16 cellular contexts compared by ENCODE assay signal in the genomic region with DNA sequence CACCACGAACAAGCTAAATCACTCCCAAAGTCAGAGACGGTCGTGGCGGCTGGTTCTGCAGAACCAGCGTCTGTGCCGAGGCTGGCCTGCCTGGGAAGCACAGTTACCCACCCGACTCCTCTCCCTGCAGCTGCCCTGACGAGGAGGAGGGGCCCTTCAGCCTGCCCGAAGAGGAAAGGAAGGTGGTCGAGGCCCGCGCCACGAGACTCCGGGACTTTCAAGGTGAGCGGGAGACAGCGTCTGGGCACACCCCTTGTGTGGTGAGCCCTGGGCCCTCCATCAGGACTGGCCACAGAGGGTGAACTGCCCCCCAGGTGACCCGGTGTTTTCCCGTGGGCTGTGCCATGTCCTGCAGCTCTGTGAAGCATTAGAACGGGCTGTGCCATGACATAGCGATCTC. TPM values are rescaled to one million over a fixed set of nuclear protein-coding genes. Genes with fewer than 3 reads are reported as not detected.
DNase-seq lines count a peak whose midpoint lies in the region; ATAC-seq and TF ChIP-seq lines count a peak whose summit lies in the region.
"Had no signal": no experiment of that assay in that cellular context is flagged by ENCODE, and none has a peak within 500 bp of the region (broad histone marks: within the 10 kb centered on the region; RNA-seq: fewer than 3 reads in every experiment).

No MANE protein-coding gene starts in this region.

- TF ChIP-seq CTCF in RWPE1 (conservative IDR thresholded peaks at IDR 0.05; ENCODE audit: low read depth) = no peak
- TF ChIP-seq CTCF in chondrocyte (IDR thresholded peaks at IDR 0.05) = no peak
- TF ChIP-seq CTCF in GM23338 (conservative IDR thresholded peaks at IDR 0.05; ENCODE audit: low read depth in 2 of 2) = no peak

- H3K4me1 Mint-ChIP-seq in chondrocyte (ENCODE audit: low read depth) (peaks cover 14% of the 10 kb centered on the region), GM23338 (no peaks in the 10 kb centered on the region), T-cell (peaks cover 7 to 10% (median 10%) of the 10 kb centered on the region in 3 donors)
- peaks cover 2% of the 10 kb centered on the region for H3K4me1 Mint-ChIP-seq in activated CD4-positive, alpha-beta T cell treated with anti-CD3 and anti-CD28 coated beads for 36 hours
- H3K4me1 Mint-ChIP-seq in activated T-cell treated with anti-CD3 and anti-CD28 coated beads, Interleukin-2, amount 50 U/mL, for 24 hours (ENCODE audit: low read depth) = peaks cover 8% of the 10 kb centered on the region

- ATAC-seq in GM23338 (no peak), T-cell (replicated peaks in 1 of 4) (no peak)
- ATAC-seq in activated CD4-positive, alpha-beta T cell treated with anti-CD3 and anti-CD28 coated beads for 36 hours = no peak

- H2BK5ac ChIP-seq in neuronal stem cell (ENCODE audit: low read length) = no peak overlapping the region

- H3K27me3 ChIP-seq in neuronal stem cell (ENCODE audit: control insufficient read depth in 3 of 3, insufficient read depth in 3 of 3, low read depth in 1 of 3, low read length in 3 of 3) (no peaks in the 10 kb centered on the region), GM23338 (ENCODE audit: insufficient read depth) (no peaks in the 10 kb centered on the region)
- H3K27me3 ChIP-seq: BE2C had no signal

- H4K8ac ChIP-seq in neuronal stem cell (ENCODE audit: low read depth, low read length) = no peak overlapping the region

- H3K4me2 ChIP-seq in neuronal stem cell (ENCODE audit: insufficient read depth, low read length, poor library complexity, severe bottlenecking) (no peak overlapping the region), GM23338 (no peak overlapping the region)
- H3K4me2 ChIP-seq: SK-N-SH had no signal

- no peaks in the 10 kb centered on the region for H3K4me1 ChIP-seq in neuronal stem cell (ENCODE audit: control insufficient read depth in 2 of 2, insufficient read depth in 1 of 2, low read depth in 1 of 2, low read length in 2 of 2)
- no peaks in the 10 kb centered on the region for H3K4me1 ChIP-seq in GM23338 (ENCODE audit: insufficient read depth)
- H3K4me1 ChIP-seq: BE2C had no signal

- H3K4me3 Mint-ChIP-seq in chondrocyte (ENCODE audit: unreplicated experiment) (no peak overlapping the region), GM23338 (no peak overlapping the region), T-cell (no peak overlapping the region)
- H3K4me3 Mint-ChIP-seq in activated CD4-positive, alpha-beta T cell treated with anti-CD3 and anti-CD28 coated beads for 36 hours = no peak overlapping the region
- no peak overlapping the region for H3K4me3 Mint-ChIP-seq in activated T-cell treated with anti-CD3 and anti-CD28 coated beads, Interleukin-2, amount 50 U/mL, for 24 hours

- peak overlapping the region; percentile 31 for H3K27ac ChIP-seq in RWPE1
- no peak overlapping the region for H3K27ac ChIP-seq in neuronal stem cell (replicated peaks; ENCODE audit: low read length)
- H3K27ac ChIP-seq in GM23338 (ENCODE audit: low read depth) = no peak overlapping the region

- H2BK15ac ChIP-seq in neuronal stem cell (ENCODE audit: low read length) = no peak overlapping the region

- no peak overlapping the region for H3K4ac ChIP-seq in neuronal stem cell (ENCODE audit: low read length)

- H3K27me3 Mint-ChIP-seq in chondrocyte (ENCODE audit: low read depth) = no peaks in the 10 kb centered on the region
- H3K27me3 Mint-ChIP-seq in GM23338 (ENCODE audit: insufficient read depth, low read depth, poor library complexity) = peaks cover 3% of the 10 kb centered on the region
- H3K27me3 Mint-ChIP-seq in activated CD4-positive, alpha-beta T cell treated with anti-CD3 and anti-CD28 coated beads for 36 hours = no peaks in the 10 kb centered on the region
- no peaks in the 10 kb centered on the region for H3K27me3 Mint-ChIP-seq in T-cell
- H3K27me3 Mint-ChIP-seq in activated T-cell treated with anti-CD3 and anti-CD28 coated beads, Interleukin-2, amount 50 U/mL, for 24 hours = no peaks in the 10 kb centered on the region

- H3K27ac Mint-ChIP-seq in chondrocyte (ENCODE audit: unreplicated experiment) (peak overlapping the region; percentile 93), GM23338 (no peak overlapping the region), T-cell (no peak overlapping the region)
- H3K27ac Mint-ChIP-seq in activated CD4-positive, alpha-beta T cell treated with anti-CD3 and anti-CD28 coated beads for 36 hours = no peak overlapping the region
- H3K27ac Mint-ChIP-seq in activated T-cell treated with anti-CD3 and anti-CD28 coated beads, Interleukin-2, amount 50 U/mL, for 24 hours = no peak overlapping the region

- H3K9me3 ChIP-seq in neuronal stem cell (replicated peaks in 1 of 2; ENCODE audit: control insufficient read depth in 2 of 2, insufficient read depth in 1 of 2, low read depth in 1 of 2, low read length in 2 of 2) = peaks cover 4 to 8% of the 10 kb centered on the region in 2 donors
- H3K9me3 ChIP-seq: BE2C, SK-N-SH had no signal

- WGBS in neuronal stem cell (ENCODE audit: extremely low coverage in 2 of 2, insufficient read length in 2 of 2, insufficient replicate concordance in 1 of 2), 2 donors = no CpG with 5 or more reads among the region's 20 CpGs

- H2BK12ac ChIP-seq in neuronal stem cell (ENCODE audit: low read length) = peak overlapping the region; percentile 58

- H3F3A ChIP-seq in GM23338 (replicated peaks; ENCODE audit: low read depth) = 0 out of 2 replicates have a peak, but pooled peaks cover 4% of the 10 kb centered on the region

- peaks cover 7% of the 10 kb centered on the region for H3K9me3 Mint-ChIP-seq in chondrocyte (ENCODE audit: low read depth)
- peaks cover 9% of the 10 kb centered on the region for H3K9me3 Mint-ChIP-seq in GM23338
- H3K9me3 Mint-ChIP-seq in activated CD4-positive, alpha-beta T cell treated with anti-CD3 and anti-CD28 coated beads for 36 hours (ENCODE audit: low read depth) = no peaks in the 10 kb centered on the region
- H3K9me3 Mint-ChIP-seq in T-cell = peaks cover 0 to 5% (median 0%) of the 10 kb centered on the region in 3 donors
- no peaks in the 10 kb centered on the region for H3K9me3 Mint-ChIP-seq in activated T-cell treated with anti-CD3 and anti-CD28 coated beads, Interleukin-2, amount 50 U/mL, for 24 hours

- no peak overlapping the region for H3K18ac ChIP-seq in neuronal stem cell (ENCODE audit: low read length)

- H3K9me2 ChIP-seq in GM23338 (ENCODE audit: insufficient read depth) = no peaks in the 10 kb centered on the region
- H3K9me2 ChIP-seq: SK-N-SH had no signal

- no peaks in the 10 kb centered on the region for H4K20me1 ChIP-seq in GM23338 (replicated peaks; ENCODE audit: insufficient read depth)

- peaks cover 27% of the 10 kb centered on the region for H3K36me3 Mint-ChIP-seq in chondrocyte (ENCODE audit: low read depth)
- H3K36me3 Mint-ChIP-seq in GM23338 (ENCODE audit: low read depth) = peaks cover 46% of the 10 kb centered on the region
- peaks cover 44% of the 10 kb centered on the region for H3K36me3 Mint-ChIP-seq in activated CD4-positive, alpha-beta T cell treated with anti-CD3 and anti-CD28 coated beads for 36 hours (ENCODE audit: low read depth)
- peaks cover 45% of the 10 kb centered on the region for H3K36me3 Mint-ChIP-seq in T-cell
- peaks cover 90% of the 10 kb centered on the region for H3K36me3 Mint-ChIP-seq in activated T-cell treated with anti-CD3 and anti-CD28 coated beads, Interleukin-2, amount 50 U/mL, for 24 hours (ENCODE audit: low read depth)

- DNase-seq in RWPE1 (ENCODE audit: low spot score) (no peak), chondrocyte (ENCODE audit: low spot score) (no peak), neuronal stem cell (ENCODE audit: low spot score) (no peak), GM23338 (ENCODE audit: low spot score) (no peak), T-cell (no peak)
- no peak for DNase-seq in activated CD4-positive, alpha-beta T cell treated with anti-CD3 and anti-CD28 coated beads for 36 hours
- no peak for DNase-seq in activated T-cell treated with anti-CD3 and anti-CD28 coated beads, Interleukin-2, amount 50 U/mL, for 24 hours
- DNase-seq: BE2C, GF-D8, Kasumi-1, NCI-H1694 treated with DMSO at 0.1 percent for 48 hours, NCI-H446, NCI-H526, OCI-M1, SHP77 treated with DMSO at 0.1 percent for 48 hours, SK-N-SH had no signal

- H3K36me3 ChIP-seq in neuronal stem cell (replicated peaks in 1 of 2; ENCODE audit: control insufficient read depth in 2 of 2, insufficient read depth in 2 of 2, low read length in 2 of 2) (peaks cover 29 to 77% of the 10 kb centered on the region in 2 donors), GM23338 (ENCODE audit: insufficient read depth) (no peaks in the 10 kb centered on the region; the same call in 1 of the 2 replicates)

- CTCF ChIA-PET in RWPE1 (lab: Yijun Ruan, JAX) = no interaction called here
- CTCF ChIA-PET in activated CD4-positive, alpha-beta T cell treated with anti-CD3 and anti-CD28 coated beads for 36 hours (lab: Charles Lee) = no interaction called here
- CTCF ChIA-PET in T-cell (lab: Charles Lee) = no interaction called here

- no peak overlapping the region for H3K14ac ChIP-seq in neuronal stem cell (ENCODE audit: low read length)

- no peak overlapping the region for H3K23ac ChIP-seq in neuronal stem cell (ENCODE audit: low read depth, low read length, poor library complexity)

- H4K91ac ChIP-seq in neuronal stem cell (ENCODE audit: low read depth, low read length, poor library complexity) = no peak overlapping the region

- H3K79me1 ChIP-seq in neuronal stem cell (ENCODE audit: low read depth, low read length) = peaks cover 2% of the 10 kb centered on the region

- H3K4me3 ChIP-seq in neuronal stem cell (ENCODE audit: low read length in 2 of 2) = peak overlapping the region in 1 of 2 donors; percentile 53
- no peak overlapping the region for H3K4me3 ChIP-seq in GM23338

- H3K79me2 ChIP-seq in GM23338 (replicated peaks; ENCODE audit: insufficient read depth) = no peaks in the 10 kb centered on the region

- no peak overlapping the region for H2AFZ ChIP-seq in neuronal stem cell (ENCODE audit: low read length)
- H2AFZ ChIP-seq in GM23338 = no peak overlapping the region

- intact Hi-C loops in activated CD4-positive, alpha-beta T cell treated with anti-CD3 and anti-CD28 coated beads for 36 hours (cut with DNase I, micrococcal nuclease) = no loop called here

- POLR2A ChIA-PET in RWPE1 (lab: Yijun Ruan, JAX; ENCODE audit: low non-redundant PET) = no interaction called here
- POLR2A ChIA-PET in activated CD4-positive, alpha-beta T cell treated with anti-CD3 and anti-CD28 coated beads for 36 hours (lab: Charles Lee) = no interaction called here
- POLR2A ChIA-PET in T-cell (lab: Charles Lee) = no interaction called here

- H2BK120ac ChIP-seq in neuronal stem cell (ENCODE audit: low read depth, low read length) = no peak overlapping the region

- no peak overlapping the region for H3K9ac ChIP-seq in neuronal stem cell (ENCODE audit: low read depth, low read length, poor library complexity)
- H3K9ac ChIP-seq: SK-N-SH had no signal

- no peak overlapping the region for H2AK5ac ChIP-seq in neuronal stem cell (ENCODE audit: low read depth, low read length)

RNA-seq across cellular contexts. Expression of a gene that starts 29.1 kb away (rescaled TPM):
- 1.7 to 2.6 TPM (median 2.3 TPM) in 3 replicates for total RNA-seq in chondrocyte
- polyA plus RNA-seq in neuronal stem cell (2013, experiment 1 of 2) = 1.4 TPM
- polyA plus RNA-seq in neuronal stem cell (2013, experiment 2 of 2) = 1.4 TPM
- 1.2 and 2.2 TPM in 2 replicates for total RNA-seq in GM23338 (2014; rRNA removed; shearing (Covaris generic))
- 2.2 and 3.1 TPM in 2 replicates for polyA plus RNA-seq in GM23338 (2016; fragmentation: Nextera tagmentation; extraction: Ambion mirVana)
- total RNA-seq in activated CD4-positive, alpha-beta T cell treated with anti-CD3 and anti-CD28 coated beads for 36 hours = 1 to 10 TPM in 1 of 2 experiments, under 1 TPM in 1; 0.51 to 1.1 TPM
- 1 to 10 TPM in 1 of 5 donors, under 1 TPM in 3, not detected in 1; 0.35 to 1.1 (median 0.67) TPM for total RNA-seq in T-cell

RNA-seq across cellular contexts. Expression of a gene that starts 56.1 kb away (rescaled TPM):
- total RNA-seq in chondrocyte (72.8 to 78.9 TPM (median 78.1 TPM) in 3 replicates), T-cell (10 to 100 TPM in 1 of 5 donors, 1 to 10 TPM in 4; 4.3 to 10.3 (median 8.5) TPM)
- polyA plus RNA-seq in neuronal stem cell (2013, experiment 1 of 2) = 109 TPM
- polyA plus RNA-seq in neuronal stem cell (2013, experiment 2 of 2) = 102 TPM
- 36.7 and 52.9 TPM in 2 replicates for total RNA-seq in GM23338 (2014; rRNA removed; shearing (Covaris generic))
- polyA plus RNA-seq in GM23338 (2016; fragmentation: Nextera tagmentation; extraction: Ambion mirVana) = 23.8 and 28.2 TPM in 2 replicates
- total RNA-seq in activated CD4-positive, alpha-beta T cell treated with anti-CD3 and anti-CD28 coated beads for 36 hours = 1 to 10 TPM; 5.1 to 8.5 TPM
